Comparison of ENCODE assay signal across 8 cellular contexts in genomic region chr4:165301833-165302232, GRCh38. TPM values are rescaled to one million over a fixed set of nuclear protein-coding genes. Genes with fewer than 3 reads are reported as not detected.
DNase-seq lines count a peak whose midpoint lies in the region; ATAC-seq and TF ChIP-seq lines count a peak whose summit lies in the region.

No MANE protein-coding gene starts in this region.

- DNase-seq in NCI-H1417 (lab: John Stamatoyannopoulos, UW) (peak; percentile 2 to 20 (median 4)), NCI-H1417 treated with DMSO at 0.1 percent for 48 hours (lab: John Stamatoyannopoulos, UW) (no peak), GM23248 (peak; percentile 53), NCI-H2107 treated with DMSO at 0.1 percent for 48 hours (lab: John Stamatoyannopoulos, UW; ENCODE audit: unreplicated experiment) (peak; percentile 63), esophagus muscularis mucosa (ENCODE audit: extremely low spot score) (no peak), thoracic aorta (ENCODE audit: low spot score) (no peak), SIG-M5 (lab: John Stamatoyannopoulos, UW) (no peak), lower leg skin (ENCODE audit: low spot score in 2 of 2) (no peak)

- 0 to 8% methylated on average over 1 of the region's 1 CpG for WGBS in GM23248 (ENCODE audit: low coverage in 1 of 2, low lambda C conversion rate in 2 of 2, missing lambda C conversion rate in 2 of 2), 2 experiments
- 10% methylated on average over 1 of the region's 1 CpG for WGBS in esophagus muscularis mucosa
- WGBS in lower leg skin, 2 donors: 21 to 33% methylated on average over 1 of the region's 1 CpG

- H3K4me1 ChIP-seq in GM23248 (ENCODE audit: insufficient read depth) (peaks cover 5% of the 10 kb centered on the region), esophagus muscularis mucosa (peaks cover 0 to 15% (median 14%) of the 10 kb centered on the region in 4 donors), thoracic aorta (ENCODE audit: control insufficient read depth in 1 of 2, low read depth in 2 of 2) (peaks cover 0 to 12% of the 10 kb centered on the region in 2 donors)

- TF ChIP-seq CTCF in esophagus muscularis mucosa (IDR thresholded peaks at IDR 0.05): no peak
- TF ChIP-seq CTCF in thoracic aorta (IDR thresholded peaks at IDR 0.05): no peak
- TF ChIP-seq CTCF in lower leg skin (IDR thresholded peaks at IDR 0.05): no peak

- H3K9ac ChIP-seq in GM23248: peak overlapping the region; percentile 43

- H3K4me3 ChIP-seq in GM23248 (peak overlapping the region; percentile 71), esophagus muscularis mucosa (peak overlapping the region; percentile 33 to 42 (median 36)), thoracic aorta (peak overlapping the region; percentile 41), lower leg skin (ENCODE audit: low read depth, poor library complexity, severe bottlenecking) (no peak overlapping the region)

- TF ChIP-seq POLR2A in esophagus muscularis mucosa (IDR thresholded peaks at IDR 0.05; ENCODE audit: low read depth) (no peak), lower leg skin (IDR thresholded peaks at IDR 0.05) (no peak)

- no peaks in the 10 kb centered on the region for H4K20me1 ChIP-seq in GM23248 (ENCODE audit: insufficient read depth)

- intact Hi-C loops in esophagus muscularis mucosa (cut with DNase I) (no loop called here), lower leg skin (cut with DNase I; ENCODE audit: low total_unique reads) (no loop called here)

- in situ Hi-C loops in GM23248 (cut with MboI): no loop called here

- no peaks in the 10 kb centered on the region for H3F3A ChIP-seq in GM23248 (ENCODE audit: insufficient read depth)

- no peaks in the 10 kb centered on the region for H3K9me2 ChIP-seq in GM23248 (ENCODE audit: insufficient read depth)

- no peaks in the 10 kb centered on the region for H3K27me3 ChIP-seq in GM23248 (replicated peaks; ENCODE audit: insufficient read depth)
- H3K27me3 ChIP-seq in esophagus muscularis mucosa: no peaks in the 10 kb centered on the region
- no peaks in the 10 kb centered on the region for H3K27me3 ChIP-seq in thoracic aorta (replicated peaks; ENCODE audit: insufficient read depth)

- no peak for ATAC-seq in thoracic aorta (ENCODE audit: insufficient number of reproducible peaks, low FRiP score, low read depth)

- H3K36me3 ChIP-seq in GM23248 (ENCODE audit: low read depth) (no peaks in the 10 kb centered on the region; the same call in 1 of the 2 replicates), esophagus muscularis mucosa (peaks cover 4 to 14% (median 10%) of the 10 kb centered on the region in 4 donors), thoracic aorta (peaks cover 11% of the 10 kb centered on the region)

- TF ChIP-seq EP300 in esophagus muscularis mucosa (IDR thresholded peaks at IDR 0.05): no peak

- H3K79me2 ChIP-seq in GM23248 (ENCODE audit: insufficient read depth): no peaks in the 10 kb centered on the region

- H2AFZ ChIP-seq in GM23248: peak overlapping the region; percentile 75

- no peak overlapping the region for H3K27ac ChIP-seq in GM23248
- peak overlapping the region in 1 of 4 donors; percentile 42 for H3K27ac ChIP-seq in esophagus muscularis mucosa (replicated peaks in 1 of 4)
- H3K27ac ChIP-seq in thoracic aorta: no peak overlapping the region

- H3K9me3 ChIP-seq in GM23248 (ENCODE audit: low read depth) (no peaks in the 10 kb centered on the region), esophagus muscularis mucosa (no peaks in the 10 kb centered on the region), thoracic aorta (no peaks in the 10 kb centered on the region)

- H3K4me2 ChIP-seq in GM23248 (ENCODE audit: unreplicated experiment): peak overlapping the region; percentile 91

RNA-seq across cellular contexts. Expression of gene MSMO1, which starts 25.6 kb away (rescaled TPM):
- total RNA-seq in GM23248 (2014; rRNA removed; shearing (Covaris generic)): 72.2 and 80.9 TPM in 2 replicates
- 70.9 and 72.7 TPM in 2 replicates for polyA plus RNA-seq in GM23248 (2016; fragmentation: Nextera tagmentation; extraction: Ambion mirVana)
- total RNA-seq in esophagus muscularis mucosa (10 to 100 TPM; 10.8 to 17.4 (median 12.4) TPM), thoracic aorta (10 to 100 TPM; 12.3 to 16.7 TPM), lower leg skin (100 to 1,000 TPM in 2 of 4 donors, 10 to 100 TPM in 2; 48.3 to 165 (median 104) TPM)

Comparison
In these comparisons a context has a peak if more than half of its experiments do, and no peak if none do; other contexts are left out.
1. DNase-seq: peak in NCI-H1417 (3 of 3), GM23248 (single experiment) and NCI-H2107 treated with DMSO at 0.1 percent for 48 hours (single experiment); none in NCI-H1417 treated with DMSO at 0.1 percent for 48 hours (single experiment), esophagus muscularis mucosa (single experiment), thoracic aorta (single experiment), SIG-M5 (single experiment) and lower leg skin (0 of 2).